22 cellular contexts compared by ENCODE assay signal in the genomic region with DNA sequence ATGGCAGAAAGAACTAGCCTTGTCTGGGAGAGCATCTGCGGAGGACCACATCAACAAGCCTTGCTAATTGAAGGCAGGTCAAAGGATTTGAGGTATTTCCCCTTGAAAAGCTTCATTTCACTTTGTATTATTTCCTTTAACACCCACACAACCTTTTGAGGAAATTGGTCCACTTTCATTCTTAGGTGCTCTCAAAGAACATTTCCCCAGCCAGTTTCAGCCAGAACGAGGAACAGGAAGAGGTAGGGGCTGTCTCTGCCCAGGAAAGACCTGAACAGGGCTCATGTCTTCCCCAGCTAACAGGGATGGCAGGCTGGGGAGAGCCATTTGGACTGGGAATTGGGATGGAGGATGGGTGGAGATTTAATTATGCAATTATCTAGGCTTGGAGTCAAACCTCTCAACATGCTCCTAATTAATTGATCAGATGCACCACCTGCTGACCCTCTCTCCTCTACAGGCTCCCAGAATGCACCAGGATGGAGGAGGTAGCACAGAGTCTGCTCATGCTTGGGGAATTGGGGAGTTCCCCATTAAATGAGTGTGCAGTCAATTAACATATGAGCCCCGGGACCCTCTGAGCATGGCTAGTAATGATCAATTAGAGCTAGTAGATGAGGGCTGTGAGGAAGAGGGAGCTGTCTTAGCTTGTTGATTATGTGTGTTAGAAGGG.
"Had no signal": no experiment of that assay in that cellular context is flagged by ENCODE, and none has a peak within 500 bp of the region (broad histone marks: within the 10 kb centered on the region; RNA-seq: fewer than 3 reads in every experiment).

No MANE protein-coding gene starts in this region.

- H3K27ac ChIP-seq: adrenal gland, ascending aorta, brain microvascular endothelial cell, foreskin keratinocyte, hepatocyte, left ventricle myocardium inferior, tibial nerve had no signal

- H3K27me3 ChIP-seq: adrenal gland, ascending aorta, brain microvascular endothelial cell, foreskin keratinocyte, tibial nerve had no signal

- ATAC-seq: activated CD4-positive, alpha-beta T cell treated with anti-CD3 and anti-CD28 coated beads for 36 hours; activated T-cell treated with anti-CD3 and anti-CD28 coated beads, Interleukin-2, amount 50 U/mL, for 4 hours; foreskin keratinocyte; natural killer cell; stimulated activated naive CD8-positive, alpha-beta T cell treated with anti-CD3 and anti-CD28 coated beads, Interleukin-15, amount 100 ng/mL, for 72 hours had no signal

- H3K9me3 ChIP-seq: adrenal gland, ascending aorta, tibial nerve had no signal

- DNase-seq: activated B cell treated with CpG ODN at 0.5 μM for 24 hours; activated CD4-positive, alpha-beta T cell treated with anti-CD3 and anti-CD28 coated beads for 36 hours; activated CD4-positive, alpha-beta T cell treated with anti-CD3 and anti-CD28 coated beads, Interleukin-2, amount 50 U/mL, for 4 hours; activated CD8-positive, alpha-beta memory T cell treated with anti-CD3 and anti-CD28 coated beads, Interleukin-2, amount 50 U/mL, for 48 hours; activated naive CD4-positive, alpha-beta T cell; activated T-cell treated with anti-CD3 and anti-CD28 coated beads, Interleukin-2, amount 50 U/mL, for 4 hours; adrenal gland; brain microvascular endothelial cell; caudate nucleus; effector CD4-positive, alpha-beta T cell; erythroblast; foreskin keratinocyte; immature natural killer cell; kidney glomerular epithelial cell; left ventricle myocardium inferior; mammary epithelial cell; natural killer cell; stimulated activated CD4-positive, alpha-beta T cell treated with anti-CD3 and anti-CD28 coated beads, Interleukin-4, amount 100 ng/mL, for 24 hours; stimulated activated naive CD8-positive, alpha-beta T cell treated with anti-CD3 and anti-CD28 coated beads, Interleukin-15, amount 100 ng/mL, for 72 hours had no signal

- H3K36me3 ChIP-seq: adrenal gland, ascending aorta, brain microvascular endothelial cell, left ventricle myocardium inferior, tibial nerve had no signal

- H3K4me1 ChIP-seq: adrenal gland, ascending aorta, foreskin keratinocyte, left ventricle myocardium inferior, tibial nerve had no signal

- H3K4me3 ChIP-seq: adrenal gland, ascending aorta, hepatocyte, left ventricle myocardium inferior, tibial nerve had no signal
